8 cellular contexts compared by ENCODE assay signal in the genomic region with DNA sequence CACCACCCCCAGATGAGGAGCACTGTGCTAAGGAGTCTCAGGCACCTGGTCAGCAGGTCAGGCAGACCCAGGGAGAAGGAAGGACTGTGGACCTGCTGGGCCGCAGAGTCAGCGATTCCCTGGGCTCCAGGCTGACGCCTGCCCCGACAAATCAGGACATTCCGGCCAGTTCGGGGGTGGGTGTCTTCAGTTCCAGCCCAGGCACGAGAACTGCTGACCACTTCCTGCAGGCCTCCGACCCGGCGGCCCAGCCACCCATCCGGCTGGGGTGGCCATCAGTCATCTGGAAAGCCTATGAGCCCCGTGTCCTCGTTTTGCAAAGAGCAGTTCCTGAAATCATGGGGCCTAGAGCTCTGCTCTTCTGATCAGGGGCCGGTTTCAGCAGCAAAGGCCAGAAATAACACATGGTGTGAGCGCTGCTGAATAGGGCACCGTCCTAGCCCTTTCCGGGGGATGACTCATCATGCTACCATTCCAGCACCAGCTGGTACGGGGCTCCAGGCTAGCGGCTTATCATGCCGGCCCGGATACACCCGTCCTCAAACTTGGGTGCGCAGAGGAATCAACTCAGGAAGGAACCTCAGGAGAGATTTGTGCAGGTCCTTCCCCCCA. TPM values are rescaled to one million over a fixed set of nuclear protein-coding genes. Genes with fewer than 3 reads are reported as not detected.
DNase-seq lines count a peak whose midpoint lies in the region; ATAC-seq, FAIRE-seq and TF ChIP-seq lines count a peak whose summit lies in the region.

No MANE protein-coding gene starts in this region.

- no peak overlapping the region for H3K27ac Mint-ChIP-seq in stimulated activated effector memory CD8-positive, alpha-beta T cell treated with anti-CD3 and anti-CD28 coated beads, Interleukin-12 subunit alpha, Interleukin-12 subunit beta, amount 100 ng/mL, for 72 hours
- no peak overlapping the region for H3K27ac Mint-ChIP-seq in naive thymus-derived CD8-positive, alpha-beta T cell
- H3K27ac Mint-ChIP-seq in activated naive CD4-positive, alpha-beta T cell treated with anti-CD3 and anti-CD28 coated beads, Interleukin-2, amount 10 ng/mL, durations not matched to agents 7 days and 5 days, result no peak overlapping the region

- no peaks in the 10 kb centered on the region for H3K27me3 Mint-ChIP-seq in naive thymus-derived CD8-positive, alpha-beta T cell
- peaks cover 35% of the 10 kb centered on the region for H3K27me3 Mint-ChIP-seq in activated naive CD4-positive, alpha-beta T cell treated with anti-CD3 and anti-CD28 coated beads, Interleukin-2, amount 10 ng/mL, durations not matched to agents 7 days and 5 days

- TF ChIP-seq CTCF in fibroblast of pulmonary artery (IDR thresholded peaks at IDR 0.05; ENCODE audit: low read length, missing control alignments) (no peak), ovary (IDR thresholded peaks at IDR 0.05) (no peak)

- H3K36me3 Mint-ChIP-seq in stimulated activated effector memory CD8-positive, alpha-beta T cell treated with anti-CD3 and anti-CD28 coated beads, Interleukin-12 subunit alpha, Interleukin-12 subunit beta, amount 100 ng/mL, for 72 hours, result peaks cover 5% of the 10 kb centered on the region
- H3K36me3 Mint-ChIP-seq in naive thymus-derived CD8-positive, alpha-beta T cell, result no peaks in the 10 kb centered on the region
- no peaks in the 10 kb centered on the region for H3K36me3 Mint-ChIP-seq in activated naive CD4-positive, alpha-beta T cell treated with anti-CD3 and anti-CD28 coated beads, Interleukin-2, amount 10 ng/mL, durations not matched to agents 7 days and 5 days

- intact Hi-C loops in ovary (cut with DNase I), result no loop called here

- TF ChIP-seq EP300 in ovary (IDR thresholded peaks at IDR 0.05), result no peak

- 25 to 57% (median 34%) methylated on average over 20 to 23 of the region's 23 CpGs for WGBS in ovary, 3 donors

- H3K4me1 Mint-ChIP-seq in stimulated activated effector memory CD8-positive, alpha-beta T cell treated with anti-CD3 and anti-CD28 coated beads, Interleukin-12 subunit alpha, Interleukin-12 subunit beta, amount 100 ng/mL, for 72 hours, result peaks cover 11% of the 10 kb centered on the region
- peaks cover 5 to 21% (median 16%) of the 10 kb centered on the region in 4 donors for H3K4me1 Mint-ChIP-seq in naive thymus-derived CD8-positive, alpha-beta T cell
- H3K4me1 Mint-ChIP-seq in activated naive CD4-positive, alpha-beta T cell treated with anti-CD3 and anti-CD28 coated beads, Interleukin-2, amount 10 ng/mL, durations not matched to agents 7 days and 5 days, result no peaks in the 10 kb centered on the region

- H3K9me3 Mint-ChIP-seq in stimulated activated effector memory CD8-positive, alpha-beta T cell treated with anti-CD3 and anti-CD28 coated beads, Interleukin-12 subunit alpha, Interleukin-12 subunit beta, amount 100 ng/mL, for 72 hours, result no peaks in the 10 kb centered on the region
- no peaks in the 10 kb centered on the region for H3K9me3 Mint-ChIP-seq in naive thymus-derived CD8-positive, alpha-beta T cell
- H3K9me3 Mint-ChIP-seq in activated naive CD4-positive, alpha-beta T cell treated with anti-CD3 and anti-CD28 coated beads, Interleukin-2, amount 10 ng/mL, durations not matched to agents 7 days and 5 days, result no peaks in the 10 kb centered on the region

- TF ChIP-seq POLR2A in ovary (IDR thresholded peaks at IDR 0.05), result no peak

- no peak overlapping the region for H3K27ac ChIP-seq in ovary

- H3K4me3 ChIP-seq in fibroblast of pulmonary artery (replicated peaks; ENCODE audit: low read depth, low read length), result no peak overlapping the region
- H3K4me3 ChIP-seq in ovary, result no peak overlapping the region

- no peaks in the 10 kb centered on the region for H3K36me3 ChIP-seq in ovary

- POLR2A ChIA-PET in naive thymus-derived CD8-positive, alpha-beta T cell (lab: Charles Lee), result no interaction called here

- no peaks in the 10 kb centered on the region for H3K27me3 ChIP-seq in ovary

- no peak overlapping the region for H3K4me3 Mint-ChIP-seq in stimulated activated effector memory CD8-positive, alpha-beta T cell treated with anti-CD3 and anti-CD28 coated beads, Interleukin-12 subunit alpha, Interleukin-12 subunit beta, amount 100 ng/mL, for 72 hours
- H3K4me3 Mint-ChIP-seq in naive thymus-derived CD8-positive, alpha-beta T cell, result peak overlapping the region in 1 of 10 donors; percentile 24
- H3K4me3 Mint-ChIP-seq in activated naive CD4-positive, alpha-beta T cell treated with anti-CD3 and anti-CD28 coated beads, Interleukin-2, amount 10 ng/mL, durations not matched to agents 7 days and 5 days, result no peak overlapping the region

- H3K9me3 ChIP-seq in ovary, result no peaks in the 10 kb centered on the region

- DNase-seq in ACHN (peak; percentile 26), RCC 7860 (ENCODE audit: low spot score) (peak; percentile 75), fibroblast of pulmonary artery (ENCODE audit: low read depth) (peak; percentile 90), ovary (peak in 4 of 5 donors; percentile 55 to 61 (median 58))
- no peak for DNase-seq in stimulated activated effector memory CD8-positive, alpha-beta T cell treated with anti-CD3 and anti-CD28 coated beads, Interleukin-12 subunit alpha, Interleukin-12 subunit beta, amount 100 ng/mL, for 72 hours (ENCODE audit: low spot score in 2 of 2)
- DNase-seq in naive thymus-derived CD8-positive, alpha-beta T cell, result no peak
- DNase-seq in activated naive CD4-positive, alpha-beta T cell treated with anti-CD3 and anti-CD28 coated beads, Interleukin-2, amount 10 ng/mL, durations not matched to agents 7 days and 5 days, result no peak

- in situ Hi-C loops in ACHN (cut with HindIII; ENCODE audit: low pct_ligation_motif_present, low pct_unique_long_range_greater_than_20kb, low sequenced_read_pairs), result no loop called here

- ATAC-seq in GM21723 (IDR thresholded peaks at IDR 0.05; ENCODE audit: unreplicated experiment), result peak; percentile 54
- no peak for ATAC-seq in stimulated activated effector memory CD8-positive, alpha-beta T cell treated with anti-CD3 and anti-CD28 coated beads, Interleukin-12 subunit alpha, Interleukin-12 subunit beta, amount 100 ng/mL, for 72 hours
- no peak for ATAC-seq in naive thymus-derived CD8-positive, alpha-beta T cell

- CTCF ChIA-PET in activated naive CD4-positive, alpha-beta T cell treated with anti-CD3 and anti-CD28 coated beads, Interleukin-2, amount 10 ng/mL, durations not matched to agents 7 days and 5 days (lab: Charles Lee), result interaction anchor here (3.0 kb wide), 1 partner anchor 14 kb away, joined by 15 read pairs; no protein-coding TSS in a partner anchor

- peak; percentile 58 for FAIRE-seq in RCC 7860 (lab: Jason Lieb, UNC)

- peaks cover 11% of the 10 kb centered on the region for H3K4me1 ChIP-seq in ovary (ENCODE audit: insufficient read depth)

RNA-seq across cellular contexts. Expression of gene SH3TC1, which starts 7.8 kb away (rescaled TPM):
- total RNA-seq in ovary, result 10 to 100 TPM in 3 of 7 donors, 1 to 10 TPM in 4; 4.6 to 34.5 (median 7.7) TPM
- polyA plus RNA-seq in ovary, result 1 to 10 TPM; 1.1 to 3.4 TPM
- 10 to 100 TPM; 14.6 to 17.4 TPM for total RNA-seq in naive thymus-derived CD8-positive, alpha-beta T cell
- 1 to 10 TPM; 3.7 to 6.5 (median 5.1) TPM for polyA plus RNA-seq in naive thymus-derived CD8-positive, alpha-beta T cell

RNA-seq across cellular contexts. Expression of gene ABLIM2, which starts 32.6 kb away (rescaled TPM):
- 1 to 10 TPM in 5 of 7 donors, under 1 TPM in 2; 0.81 to 7.9 (median 3.0) TPM for total RNA-seq in ovary
- 1 to 10 TPM in 1 of 2 donors, under 1 TPM in 1; 0.87 to 1.3 TPM for polyA plus RNA-seq in ovary
- total RNA-seq in naive thymus-derived CD8-positive, alpha-beta T cell, result 1 to 10 TPM; 4.4 to 4.9 TPM
- 1 to 10 TPM in 1 of 3 donors, under 1 TPM in 2; 0.47 to 2.4 (median 0.57) TPM for polyA plus RNA-seq in naive thymus-derived CD8-positive, alpha-beta T cell

Comparison
In these comparisons a context has a peak if more than half of its experiments do, and no peak if none do; other contexts are left out.
1. DNase-seq: peak in ACHN (single experiment), RCC 7860 (single experiment), fibroblast of pulmonary artery (single experiment) and ovary (4 of 5); none in stimulated activated effector memory CD8-positive, alpha-beta T cell treated with anti-CD3 and anti-CD28 coated beads, Interleukin-12 subunit alpha, Interleukin-12 subunit beta, amount 100 ng/mL, for 72 hours (0 of 2), naive thymus-derived CD8-positive, alpha-beta T cell (0 of 10) and activated naive CD4-positive, alpha-beta T cell treated with anti-CD3 and anti-CD28 coated beads, Interleukin-2, amount 10 ng/mL, durations not matched to agents 7 days and 5 days (single experiment).